8 cellular contexts compared by ENCODE assay signal in the genomic region with DNA sequence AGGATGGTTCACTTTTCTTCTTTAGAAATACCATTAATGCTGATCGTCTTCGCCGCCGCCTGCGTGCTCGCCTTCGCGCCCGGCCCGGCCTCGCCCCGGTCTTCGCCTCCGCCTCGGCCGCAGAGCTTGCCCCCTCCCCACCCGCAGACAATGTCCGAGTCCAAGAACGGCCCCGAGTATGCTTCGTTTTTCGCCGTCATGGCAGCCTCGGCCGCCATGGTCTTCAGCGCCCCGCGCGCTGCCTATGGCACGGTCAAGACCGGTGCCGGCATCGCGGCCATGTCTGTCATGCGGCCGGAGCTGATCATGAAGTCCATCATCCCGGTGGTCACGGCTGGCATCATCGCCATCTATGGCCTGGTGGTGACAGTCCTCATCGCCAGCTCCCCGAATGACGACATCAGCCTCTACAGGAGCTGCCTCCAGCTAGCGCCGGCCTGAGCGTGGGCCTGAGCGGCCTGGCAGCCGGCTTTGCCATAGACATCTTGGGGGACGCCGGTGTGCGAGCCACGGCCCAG. TPM values are rescaled to one million over a fixed set of nuclear protein-coding genes. Genes with fewer than 3 reads are reported as not detected.
DNase-seq lines count a peak whose midpoint lies in the region; ATAC-seq and TF ChIP-seq lines count a peak whose summit lies in the region.

No MANE protein-coding gene starts in this region.

- no peak for ATAC-seq in stimulated activated naive CD8-positive, alpha-beta T cell treated with anti-CD3 and anti-CD28 coated beads, Interleukin-15, Interleukin-2, amounts not matched to agents 100 U/mL and 50 U/mL, for 24 hours
- ATAC-seq in GM19455 (IDR thresholded peaks at IDR 0.05; ENCODE audit: unreplicated experiment) (no peak), HG02678 (IDR thresholded peaks at IDR 0.05; ENCODE audit: unreplicated experiment) (no peak)

- DNase-seq in AG04450 (ENCODE audit: low read depth, low spot score) = no peak
- peak; percentile 25 for DNase-seq in HCEC 1CT
- peak in 6 of 7 donors; percentile 25 to 73 (median 38) for DNase-seq in adrenal gland
- DNase-seq in left kidney (ENCODE audit: low read depth, low spot score) = peak; percentile 84
- DNase-seq in stimulated activated naive CD8-positive, alpha-beta T cell treated with anti-CD3 and anti-CD28 coated beads, Interleukin-15, Interleukin-2, amounts not matched to agents 100 U/mL and 50 U/mL, for 24 hours = peak; percentile 12
- no peak for DNase-seq in DMS79 (lab: John Stamatoyannopoulos, UW)

- 19 to 35% (median 22%) methylated on average over 19 to 51 of the region's 51 CpGs for WGBS in adrenal gland, 4 donors

- POLR2A ChIA-PET in AG04450 (lab: Yijun Ruan, JAX) = interaction anchor here (0.6 to 2.8 kb wide), 6 partner anchors 11 to 56 kb away, joined by 3 to 17 read pairs (median 4); a partner anchor contains a TSS

- H3K27me3 ChIP-seq in AG04450 (ENCODE audit: control insufficient read depth, insufficient read depth, low read length) (no peaks in the 10 kb centered on the region), adrenal gland (no peaks in the 10 kb centered on the region)

- H3K27ac ChIP-seq in AG04450 (ENCODE audit: low read depth, low read length) (peak overlapping the region; percentile 49), adrenal gland (peak overlapping the region in 4 of 5 donors; percentile 41 to 76 (median 60))

- no peak for TF ChIP-seq POLR2A in adrenal gland (IDR thresholded peaks at IDR 0.05)

- no peaks in the 10 kb centered on the region for H3K36me3 ChIP-seq in adrenal gland (replicated peaks in 1 of 2)

- TF ChIP-seq CTCF in AG04450 (IDR thresholded peaks at IDR 0.05; ENCODE audit: low read depth, low read length) (no peak), adrenal gland (IDR thresholded peaks at IDR 0.05) (no peak)

- H3K9me3 ChIP-seq in AG04450 (ENCODE audit: control insufficient read depth, insufficient read depth, low read length) (peaks cover 6% of the 10 kb centered on the region), adrenal gland (replicated peaks in 1 of 3) (no peaks in the 10 kb centered on the region)

- intact Hi-C loops in adrenal gland (cut with DNase I) = loop anchor here in 1 of 2 donors (5.0 kb wide), 2 partner anchors 60 to 150 kb away; a partner anchor contains a TSS

- H3K4me3 ChIP-seq in AG04450 (ENCODE audit: low read depth, low read length) (peak overlapping the region; percentile 31), adrenal gland (peak overlapping the region in 2 of 4 donors; percentile 30 to 49)

- CTCF ChIA-PET in AG04450 (lab: Charles Lee) = interaction anchor here (0.8 to 4.2 kb wide), 13 partner anchors 10 to 179 kb away, joined by 3 to 57 read pairs (median 7); no protein-coding TSS in a partner anchor

- peaks cover 7 to 19% of the 10 kb centered on the region in 2 donors for H3K4me1 ChIP-seq in adrenal gland (replicated peaks in 1 of 2)

RNA-seq across cellular contexts. Expression of a gene that starts 4.7 kb away (rescaled TPM):
- polyA plus RNA-seq in AG04450 (2011; rRNA removed) (0.86 and 0.97 TPM in 2 replicates), adrenal gland (under 1 TPM; 0.47 to 0.97 (median 0.84) TPM)
- 1.3 and 1.8 TPM in 2 replicates for polyA minus RNA-seq in AG04450 (2011; rRNA and poly(A)+ RNA removed)
- 1 to 10 TPM in 4 of 8 donors, under 1 TPM in 3, not detected in 1; 0.48 to 2.5 (median 1.3) TPM for total RNA-seq in adrenal gland

RNA-seq across cellular contexts. Expression of a gene that starts 18.8 kb away (rescaled TPM):
- polyA plus RNA-seq in AG04450 (2011; rRNA removed) (19.6 and 21.7 TPM in 2 replicates), adrenal gland (10 to 100 TPM; 15.7 to 33.1 (median 29.9) TPM)
- 15.6 and 17.7 TPM in 2 replicates for polyA minus RNA-seq in AG04450 (2011; rRNA and poly(A)+ RNA removed)
- total RNA-seq in adrenal gland = 10 to 100 TPM; 19.5 to 44.8 (median 28.0) TPM

RNA-seq across cellular contexts. Expression of a gene that starts 54.7 kb away (rescaled TPM):
- 5.8 and 7.0 TPM in 2 replicates for polyA plus RNA-seq in AG04450 (2011; rRNA removed)
- polyA minus RNA-seq in AG04450 (2011; rRNA and poly(A)+ RNA removed) = 10.1 and 11.9 TPM in 2 replicates
- total RNA-seq in adrenal gland = 10 to 100 TPM in 4 of 8 donors, 1 to 10 TPM in 4; 7.6 to 16.1 (median 10.6) TPM
- 1 to 10 TPM; 2.8 to 8.7 (median 4.1) TPM for polyA plus RNA-seq in adrenal gland

Comparison
In these comparisons a context has a peak if more than half of its experiments do, and no peak if none do; other contexts are left out.
1. DNase-seq: peak in HCEC 1CT (single experiment), adrenal gland (6 of 7), left kidney (single experiment) and stimulated activated naive CD8-positive, alpha-beta T cell treated with anti-CD3 and anti-CD28 coated beads, Interleukin-15, Interleukin-2, amounts not matched to agents 100 U/mL and 50 U/mL, for 24 hours (single experiment); none in AG04450 (single experiment) and DMS79 (single experiment).